8 cellular contexts compared by ENCODE assay signal in the genomic region with DNA sequence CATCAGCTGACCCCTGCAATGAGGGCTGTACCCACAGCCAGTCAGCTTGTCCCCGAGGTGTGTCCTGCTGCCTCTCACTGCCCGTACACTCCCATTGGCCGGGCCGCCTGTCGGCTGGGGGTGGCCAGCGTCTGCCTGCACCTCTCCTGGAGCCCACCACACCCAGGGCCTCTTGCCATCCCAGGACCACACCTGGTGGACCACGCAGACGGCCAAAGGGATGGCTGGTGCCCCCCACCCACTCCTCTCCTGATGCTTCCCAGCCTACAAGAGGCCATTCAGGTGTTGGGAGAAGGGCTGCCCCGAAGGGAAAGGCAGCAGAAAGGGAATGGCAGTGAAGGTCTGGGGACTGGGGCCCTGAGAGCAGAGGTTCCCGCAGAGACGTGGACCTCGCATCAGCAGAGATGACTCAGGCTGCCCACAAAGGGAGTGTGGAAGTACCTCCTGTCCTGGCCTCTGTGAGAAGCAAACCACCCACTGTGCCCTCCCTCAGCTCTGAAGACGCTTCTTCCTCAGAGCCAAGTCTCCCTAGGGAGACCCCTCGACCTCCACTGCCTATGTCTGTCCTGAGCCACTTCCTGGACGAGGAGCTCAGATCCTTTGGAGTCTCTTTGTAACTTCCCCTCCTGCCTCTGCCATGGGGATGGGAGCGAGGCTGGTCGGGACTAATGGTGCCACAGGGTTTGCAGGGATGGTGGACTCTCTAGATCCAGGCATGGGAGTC.
DNase-seq lines count a peak whose midpoint lies in the region; ATAC-seq and TF ChIP-seq lines count a peak whose summit lies in the region.

No MANE protein-coding gene starts in this region.

- H3K27me3 Mint-ChIP-seq in stimulated activated memory B cell treated with anti-CD40 and anti-IgM and Interleukin-4, amounts not matched to agents 10 μg/mL and 1 μg/mL and 100 μg/mL, for 72 hours: no peaks in the 10 kb centered on the region

- H2BK15ac ChIP-seq in mesendoderm (replicated peaks; ENCODE audit: low read depth): no peak overlapping the region

- no peak overlapping the region for H3K27ac ChIP-seq in mesendoderm (ENCODE audit: low read depth, low read length)

- H2AK5ac ChIP-seq in mesendoderm (ENCODE audit: low read length): no peak overlapping the region

- no peak overlapping the region for H3K9ac ChIP-seq in mesendoderm (ENCODE audit: low read length)

- no peak overlapping the region for H3K23ac ChIP-seq in mesendoderm (ENCODE audit: low read length)

- H3K79me1 ChIP-seq in mesendoderm (ENCODE audit: low read length): no peaks in the 10 kb centered on the region

- H2BK5ac ChIP-seq in mesendoderm (ENCODE audit: low read length): no peak overlapping the region

- H3K56ac ChIP-seq in mesendoderm (ENCODE audit: low read length): no peak overlapping the region

- H3K9me3 Mint-ChIP-seq in stimulated activated memory B cell treated with anti-CD40 and anti-IgM and Interleukin-4, amounts not matched to agents 10 μg/mL and 1 μg/mL and 100 μg/mL, for 72 hours: no peaks in the 10 kb centered on the region

- H3K4me3 ChIP-seq in mesendoderm (ENCODE audit: low read length): no peak overlapping the region

- H4K8ac ChIP-seq in mesendoderm (ENCODE audit: low read depth, low read length): no peak overlapping the region

- peaks cover 17% of the 10 kb centered on the region for H3K36me3 Mint-ChIP-seq in stimulated activated memory B cell treated with anti-CD40 and anti-IgM and Interleukin-4, amounts not matched to agents 10 μg/mL and 1 μg/mL and 100 μg/mL, for 72 hours

- peaks cover 50% of the 10 kb centered on the region for H3K4me1 Mint-ChIP-seq in stimulated activated memory B cell treated with anti-CD40 and anti-IgM and Interleukin-4, amounts not matched to agents 10 μg/mL and 1 μg/mL and 100 μg/mL, for 72 hours

- no peak overlapping the region for H3K18ac ChIP-seq in mesendoderm (ENCODE audit: low read length)

- H4K5ac ChIP-seq in mesendoderm (ENCODE audit: low read length): no peak overlapping the region

- no peak overlapping the region for H3K4ac ChIP-seq in mesendoderm (ENCODE audit: low read depth, low read length)

- no peak overlapping the region for H2BK120ac ChIP-seq in mesendoderm (ENCODE audit: low read depth, low read length)

- no peaks in the 10 kb centered on the region for H3K36me3 ChIP-seq in mesendoderm (ENCODE audit: control insufficient read depth, insufficient read depth, low read length)

- DNase-seq in T1000 (lab: John Stamatoyannopoulos, UW) (peak; percentile 72), fibroblast of peridontal ligament (ENCODE audit: extremely low read depth) (peak; percentile 44), DMS153 (lab: John Stamatoyannopoulos, UW) (no peak), mesendoderm (no peak), omental fat pad (ENCODE audit: low spot score) (no peak)

- peak overlapping the region; percentile 92 for H3K27ac Mint-ChIP-seq in stimulated activated memory B cell treated with anti-CD40 and anti-IgM and Interleukin-4, amounts not matched to agents 10 μg/mL and 1 μg/mL and 100 μg/mL, for 72 hours

- no peak overlapping the region for H3K4me3 Mint-ChIP-seq in stimulated activated memory B cell treated with anti-CD40 and anti-IgM and Interleukin-4, amounts not matched to agents 10 μg/mL and 1 μg/mL and 100 μg/mL, for 72 hours

- no peaks in the 10 kb centered on the region for H3K79me2 ChIP-seq in mesendoderm (ENCODE audit: control insufficient read depth, insufficient read depth, low read length)

- no peak for TF ChIP-seq CTCF in omental fat pad (IDR thresholded peaks at IDR 0.05)

- peaks cover 4% of the 10 kb centered on the region for H3K4me1 ChIP-seq in mesendoderm (ENCODE audit: control insufficient read depth, low read depth, low read length)

- WGBS in mesendoderm (ENCODE audit: extremely low coverage, insufficient coverage, low lambda C conversion rate): no CpG with 5 or more reads among the region's 17 CpGs

- H3K4me2 ChIP-seq in mesendoderm (ENCODE audit: low read length): no peak overlapping the region

- H3K27me3 ChIP-seq in mesendoderm (ENCODE audit: insufficient read depth, low read length, poor library complexity): no peaks in the 10 kb centered on the region

- ATAC-seq in HG02610 (IDR thresholded peaks at IDR 0.05; ENCODE audit: unreplicated experiment) (peak; percentile 37), omental fat pad (ENCODE audit: low FRiP score) (no peak), GM18870 (IDR thresholded peaks at IDR 0.05; ENCODE audit: unreplicated experiment) (no peak)
- ATAC-seq in stimulated activated memory B cell treated with anti-CD40 and anti-IgM and Interleukin-4, amounts not matched to agents 10 μg/mL and 1 μg/mL and 100 μg/mL, for 72 hours: peak; percentile 56

Comparison
In these comparisons a context has a peak if more than half of its experiments do, and no peak if none do; other contexts are left out.
1. ATAC-seq: peak in HG02610 (single experiment) and stimulated activated memory B cell treated with anti-CD40 and anti-IgM and Interleukin-4, amounts not matched to agents 10 μg/mL and 1 μg/mL and 100 μg/mL, for 72 hours (single experiment); none in omental fat pad (single experiment) and GM18870 (single experiment).
2. DNase-seq: peak in T1000 (single experiment) and fibroblast of peridontal ligament (single experiment); none in DMS153 (single experiment), mesendoderm (single experiment) and omental fat pad (single experiment).